Comparison of ENCODE assay signal across 7 cellular contexts in the genomic region with DNA sequence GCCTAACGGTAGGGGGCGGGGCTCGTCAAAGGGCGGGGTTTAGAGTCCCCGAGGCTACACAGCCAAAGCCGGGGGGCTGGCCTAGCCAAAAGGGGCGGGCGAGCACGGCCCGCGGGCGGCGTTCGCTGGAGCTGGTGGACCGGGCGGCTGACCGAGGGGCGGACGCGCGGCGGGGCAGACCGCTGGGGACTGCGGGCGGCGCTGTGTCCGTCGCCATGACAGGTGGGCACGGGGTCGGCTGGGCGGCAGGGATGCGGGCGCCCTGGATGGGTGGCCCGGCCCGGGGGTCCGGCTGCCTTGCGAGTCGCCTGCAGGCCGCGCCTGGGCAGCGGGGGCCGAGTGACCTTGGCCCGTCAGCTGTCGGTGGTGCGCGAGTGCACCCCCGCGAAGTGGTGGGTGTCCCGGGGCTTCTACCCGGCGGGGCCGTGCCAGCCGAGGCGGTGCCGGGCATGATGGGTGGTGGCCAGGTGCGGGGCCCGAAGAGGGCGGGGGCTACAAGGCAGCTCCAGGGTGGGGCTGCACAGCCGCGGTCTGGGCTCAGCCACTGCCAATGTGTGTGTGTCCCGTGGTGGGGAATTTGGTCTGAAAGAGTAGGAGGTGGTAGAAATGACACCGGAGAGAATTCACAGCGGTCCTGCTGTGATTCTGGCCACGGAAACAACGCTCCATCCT. TPM values are rescaled to one million over a fixed set of nuclear protein-coding genes. Genes with fewer than 3 reads are reported as not detected.
A peak's percentile ranks its signal among the peaks of the same experiment; 100 is the strongest.
DNase-seq lines count a peak whose midpoint lies in the region; ATAC-seq and TF ChIP-seq lines count a peak whose summit lies in the region.

A gene with protein sequence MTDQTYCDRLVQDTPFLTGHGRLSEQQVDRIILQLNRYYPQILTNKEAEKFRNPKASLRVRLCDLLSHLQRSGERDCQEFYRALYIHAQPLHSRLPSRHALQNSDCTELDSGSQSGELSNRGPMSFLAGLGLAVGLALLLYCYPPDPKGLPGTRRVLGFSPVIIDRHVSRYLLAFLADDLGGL (plus strand): TSS at position 87 of the 672 bp plus-strand sequence. CDS start 129 bp downstream, at position 216.

- peak within 1 kb of the TSS; percentile 93 for H3K4me3 Mint-ChIP-seq in glutamatergic neuron (ENCODE audit: unreplicated experiment)
- peak within 1 kb of the TSS; percentile 79 for H3K4me3 Mint-ChIP-seq in osteocyte (ENCODE audit: unreplicated experiment)

- TF ChIP-seq CTCF in glutamatergic neuron (IDR thresholded peaks at IDR 0.05; ENCODE audit: partially characterized antibody, unreplicated experiment) = no peak
- peak; percentile 14 for TF ChIP-seq CTCF in osteocyte (IDR thresholded peaks at IDR 0.05)

- H3K4me1 Mint-ChIP-seq in glutamatergic neuron (ENCODE audit: low read depth, unreplicated experiment) (peaks cover 5% of the 10 kb centered on the region), osteocyte (ENCODE audit: unreplicated experiment) (peaks cover 42% of the 10 kb centered on the region)

- H3K27ac Mint-ChIP-seq in glutamatergic neuron (ENCODE audit: unreplicated experiment) (peak within 1 kb of the TSS; percentile 49), osteocyte (ENCODE audit: unreplicated experiment) (peak within 1 kb of the TSS; percentile 94)

- H3K27me3 Mint-ChIP-seq in glutamatergic neuron (ENCODE audit: unreplicated experiment) = peaks cover 2% of the 10 kb centered on the region
- H3K27me3 Mint-ChIP-seq in osteocyte (ENCODE audit: unreplicated experiment) = no peaks in the 10 kb centered on the region

- H3K9me3 Mint-ChIP-seq in glutamatergic neuron (ENCODE audit: unreplicated experiment) (peaks cover 10% of the 10 kb centered on the region), osteocyte (ENCODE audit: unreplicated experiment) (peaks cover 1% of the 10 kb centered on the region)

- DNase-seq in NCI-H526 treated with DMSO at 0.1 percent for 48 hours (lab: John Stamatoyannopoulos, UW) (peak; percentile 4), glutamatergic neuron (peak; percentile 46), osteocyte (ENCODE audit: extremely low spot score, unreplicated experiment) (no peak), GM19240 (ENCODE audit: insufficient read length, low spot score) (no peak)
- DNase-seq in activated naive CD4-positive, alpha-beta T cell treated with anti-CD3 and anti-CD28 coated beads, Interleukin-2, amount 50 U/mL, for 16 hours = peak; percentile 57

- H3K36me3 Mint-ChIP-seq in glutamatergic neuron (ENCODE audit: unreplicated experiment) (peaks cover 6% of the 10 kb centered on the region), osteocyte (ENCODE audit: unreplicated experiment) (no peaks in the 10 kb centered on the region)

- ATAC-seq in GM18498 (IDR thresholded peaks at IDR 0.05; ENCODE audit: unreplicated experiment) (peak; percentile 20), HG02588 (IDR thresholded peaks at IDR 0.05; ENCODE audit: unreplicated experiment) (peak; percentile 47)

RNA-seq across cellular contexts. Expression of the gene that starts here (rescaled TPM):
- total RNA-seq in glutamatergic neuron (ENCODE audit: unreplicated experiment) (55.8 TPM), osteocyte (35.8 and 42.9 TPM in 2 replicates)

Comparison
In these comparisons a context has a peak if more than half of its experiments do, and no peak if none do; other contexts are left out.
1. DNase-seq: peak in NCI-H526 treated with DMSO at 0.1 percent for 48 hours (single experiment), activated naive CD4-positive, alpha-beta T cell treated with anti-CD3 and anti-CD28 coated beads, Interleukin-2, amount 50 U/mL, for 16 hours (single experiment) and glutamatergic neuron (single experiment); none in osteocyte (single experiment) and GM19240 (single experiment).